18 cellular contexts compared by ENCODE assay signal in genomic region chr16:15788846-15789239, GRCh38.
DNase-seq lines count a peak whose midpoint lies in the region; ATAC-seq and TF ChIP-seq lines count a peak whose summit lies in the region.
"Had no signal": no experiment of that assay in that cellular context is flagged by ENCODE, and none has a peak within 500 bp of the region (broad histone marks: within the 10 kb centered on the region; RNA-seq: fewer than 3 reads in every experiment).

No MANE protein-coding gene starts in this region.

- H3K4me1 ChIP-seq in GM23248 (ENCODE audit: insufficient read depth) (no peaks in the 10 kb centered on the region), thoracic aorta (ENCODE audit: control insufficient read depth in 1 of 2, low read depth in 2 of 2) (peaks cover 25 to 95% of the 10 kb centered on the region in 2 donors)

- TF ChIP-seq CTCF in chondrocyte (IDR thresholded peaks at IDR 0.05) (no peak), thoracic aorta (IDR thresholded peaks at IDR 0.05) (no peak)

- H3K4me2 ChIP-seq in GM23248 (ENCODE audit: unreplicated experiment), result no peak overlapping the region

- peak; percentile 13 for DNase-seq in GM23248
- peak; percentile 4 for DNase-seq in chondrocyte (ENCODE audit: low spot score)
- DNase-seq in posterior vena cava (ENCODE audit: low spot score), result peak; percentile 3
- DNase-seq in thoracic aorta (ENCODE audit: low spot score), result no peak
- DNase-seq in activated naive CD4-positive, alpha-beta T cell treated with anti-CD3 and anti-CD28 coated beads for 36 hours, result no peak
- DNase-seq in SHP77 treated with DMSO at 0.1 percent for 48 hours (lab: John Stamatoyannopoulos, UW), result no peak
- DNase-seq: CD4-positive, CD25-positive, alpha-beta regulatory T cell; DMS79; H9; Karpas-422; NCI-H1694; NCI-H2081; NCI-H2171; NCI-H345; NCI-H524 treated with DMSO at 0.1 percent for 48 hours; OCI-M1 had no signal

- H3F3A ChIP-seq in GM23248 (ENCODE audit: insufficient read depth), result no peaks in the 10 kb centered on the region

- WGBS in GM23248 (ENCODE audit: low coverage in 1 of 2, low lambda C conversion rate in 2 of 2, missing lambda C conversion rate in 2 of 2), 2 experiments, result 50 to 65% methylated on average over 2 of the region's 2 CpGs

- H3K27me3 Mint-ChIP-seq in chondrocyte (ENCODE audit: low read depth), result no peaks in the 10 kb centered on the region
- H3K27me3 Mint-ChIP-seq in activated naive CD4-positive, alpha-beta T cell treated with anti-CD3 and anti-CD28 coated beads for 36 hours (ENCODE audit: low read depth), result no peaks in the 10 kb centered on the region
- H3K27me3 Mint-ChIP-seq: CD4-positive, CD25-positive, alpha-beta regulatory T cell had no signal

- CTCF ChIA-PET in activated naive CD4-positive, alpha-beta T cell treated with anti-CD3 and anti-CD28 coated beads for 36 hours (lab: Charles Lee), result no interaction called here

- in situ Hi-C loops in GM23248 (cut with MboI), result no loop called here

- H3K9me2 ChIP-seq in GM23248 (ENCODE audit: insufficient read depth), result no peaks in the 10 kb centered on the region

- H3K27ac Mint-ChIP-seq in chondrocyte (ENCODE audit: unreplicated experiment), result no peak overlapping the region
- no peak overlapping the region for H3K27ac Mint-ChIP-seq in activated naive CD4-positive, alpha-beta T cell treated with anti-CD3 and anti-CD28 coated beads for 36 hours
- H3K27ac Mint-ChIP-seq: H9, IgD-negative memory B cell had no signal

- no peak overlapping the region for H3K9ac ChIP-seq in GM23248

- H3K9me3 Mint-ChIP-seq in chondrocyte (ENCODE audit: low read depth), result no peaks in the 10 kb centered on the region
- H3K9me3 Mint-ChIP-seq in activated naive CD4-positive, alpha-beta T cell treated with anti-CD3 and anti-CD28 coated beads for 36 hours, result no peaks in the 10 kb centered on the region
- H3K9me3 Mint-ChIP-seq: CD4-positive, CD25-positive, alpha-beta regulatory T cell had no signal

- H3K36me3 ChIP-seq in GM23248 (ENCODE audit: low read depth) (no peaks in the 10 kb centered on the region), thoracic aorta (peaks cover 39% of the 10 kb centered on the region)

- H3K4me3 ChIP-seq in GM23248, result no peak overlapping the region
- no peak overlapping the region for H3K4me3 ChIP-seq in thoracic aorta

- peaks cover 19% of the 10 kb centered on the region for H3K4me1 Mint-ChIP-seq in chondrocyte (ENCODE audit: low read depth)
- no peaks in the 10 kb centered on the region for H3K4me1 Mint-ChIP-seq in activated naive CD4-positive, alpha-beta T cell treated with anti-CD3 and anti-CD28 coated beads for 36 hours (ENCODE audit: low read depth)
- H3K4me1 Mint-ChIP-seq: H9 had no signal

- H3K4me3 Mint-ChIP-seq in chondrocyte (ENCODE audit: unreplicated experiment), result no peak overlapping the region
- no peak overlapping the region for H3K4me3 Mint-ChIP-seq in activated naive CD4-positive, alpha-beta T cell treated with anti-CD3 and anti-CD28 coated beads for 36 hours
- H3K4me3 Mint-ChIP-seq: CD4-positive, CD25-positive, alpha-beta regulatory T cell; H9; IgD-negative memory B cell had no signal

- H2AFZ ChIP-seq in GM23248, result no peak overlapping the region

- peaks cover 6% of the 10 kb centered on the region for H3K36me3 Mint-ChIP-seq in chondrocyte (ENCODE audit: low read depth)
- no peaks in the 10 kb centered on the region for H3K36me3 Mint-ChIP-seq in activated naive CD4-positive, alpha-beta T cell treated with anti-CD3 and anti-CD28 coated beads for 36 hours (ENCODE audit: low read depth)
- H3K36me3 Mint-ChIP-seq: CD4-positive, CD25-positive, alpha-beta regulatory T cell had no signal

- no peaks in the 10 kb centered on the region for H3K79me2 ChIP-seq in GM23248 (ENCODE audit: insufficient read depth)

- H3K9me3 ChIP-seq in GM23248 (ENCODE audit: low read depth), result no peaks in the 10 kb centered on the region
- H3K9me3 ChIP-seq in thoracic aorta, result no peaks in the 10 kb centered on the region

- H3K27me3 ChIP-seq in GM23248 (replicated peaks; ENCODE audit: insufficient read depth), result no peaks in the 10 kb centered on the region
- H3K27me3 ChIP-seq in thoracic aorta (replicated peaks; ENCODE audit: insufficient read depth), result no peaks in the 10 kb centered on the region

- ATAC-seq in thoracic aorta (ENCODE audit: insufficient number of reproducible peaks, low FRiP score, low read depth) (no peak), GM19324 (IDR thresholded peaks at IDR 0.05; ENCODE audit: low FRiP score, unreplicated experiment) (no peak)

- H3K27ac ChIP-seq in GM23248, result no peak overlapping the region
- peak overlapping the region; percentile 74 to 75 for H3K27ac ChIP-seq in thoracic aorta

- intact Hi-C loops in posterior vena cava (cut with DNase I), result no loop called here
- intact Hi-C loops in activated naive CD4-positive, alpha-beta T cell treated with anti-CD3 and anti-CD28 coated beads for 36 hours (cut with micrococcal nuclease), result no loop called here

- no peaks in the 10 kb centered on the region for H4K20me1 ChIP-seq in GM23248 (ENCODE audit: insufficient read depth)

Comparison
In these comparisons a context has a peak if more than half of its experiments do, and no peak if none do; other contexts are left out.
1. DNase-seq: peak in GM23248 (single experiment), chondrocyte (single experiment) and posterior vena cava (single experiment); none in thoracic aorta (single experiment), activated naive CD4-positive, alpha-beta T cell treated with anti-CD3 and anti-CD28 coated beads for 36 hours (single experiment) and SHP77 treated with DMSO at 0.1 percent for 48 hours (single experiment).